Comparison of ENCODE assay signal across 18 cellular contexts in the genomic region with DNA sequence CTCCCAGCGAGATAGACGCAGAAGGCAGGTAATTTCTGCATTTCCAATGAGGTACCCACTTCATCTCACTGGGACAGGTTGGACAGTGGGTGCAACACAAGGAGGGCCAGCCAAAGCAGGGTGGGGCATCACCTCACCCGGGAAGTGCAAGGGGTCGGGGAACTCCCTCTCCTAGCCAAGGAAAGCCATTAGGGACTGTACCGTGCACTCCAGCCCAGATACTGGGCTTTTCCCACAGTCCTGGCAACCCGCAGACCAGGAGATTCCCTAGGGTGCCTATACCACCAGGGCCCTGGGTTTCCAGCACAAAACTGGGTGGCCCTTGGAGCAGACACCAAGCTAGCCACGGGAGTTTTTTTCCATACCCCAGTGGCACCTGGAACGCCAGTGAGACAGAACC.
"Had no signal": no experiment of that assay in that cellular context is flagged by ENCODE, and none has a peak within 500 bp of the region (broad histone marks: within the 10 kb centered on the region; RNA-seq: fewer than 3 reads in every experiment).

No MANE protein-coding gene starts in this region.

- H2AFZ ChIP-seq: hepatocyte, parathyroid adenoma had no signal

- H3K9ac ChIP-seq: parathyroid adenoma had no signal

- H3K4me3 ChIP-seq: dorsolateral prefrontal cortex, gastrocnemius medialis, hepatocyte, lower lobe of right lung, right lobe of liver, suprapubic skin, vagina had no signal

- H3K4me1 ChIP-seq: gastrocnemius medialis, lower lobe of right lung, parathyroid adenoma, right lobe of liver, suprapubic skin, vagina had no signal

- H3K4me2 ChIP-seq: hepatocyte had no signal

- H3K27ac ChIP-seq: dorsolateral prefrontal cortex, gastrocnemius medialis, hepatocyte, lower lobe of right lung, parathyroid adenoma, right lobe of liver, suprapubic skin, vagina had no signal

- H3K27me3 ChIP-seq: gastrocnemius medialis, hepatocyte, right lobe of liver, suprapubic skin, vagina had no signal

- DNase-seq: dorsolateral prefrontal cortex; effector CD4-positive, alpha-beta T cell; foreskin fibroblast; gastrocnemius medialis; head of caudate nucleus; left ventricle myocardium superior; lower lobe of right lung; natural killer cell; right lobe of liver; small intestine; stimulated activated CD4-positive, alpha-beta T cell treated with anti-CD3 and anti-CD28 coated beads, Interleukin-15, amount 100 ng/mL, for 24 hours; stimulated activated CD4-positive, alpha-beta T cell treated with anti-CD3 and anti-CD28 coated beads, Interleukin-2, amount 100 ng/mL, for 48 hours; stimulated activated naive B cell treated with anti-CD40 and anti-IgM and Interleukin-4, amounts not matched to agents 10 μg/mL and 1 μg/mL and 100 μg/mL, for 72 hours; trophoblast cell had no signal

- H3K9me3 ChIP-seq: gastrocnemius medialis, lower lobe of right lung, right lobe of liver, suprapubic skin, vagina had no signal

- H3K36me3 ChIP-seq: gastrocnemius medialis, lower lobe of right lung, right lobe of liver, suprapubic skin, vagina had no signal

- ATAC-seq: gastrocnemius medialis; left ventricle myocardium superior; lower lobe of right lung; natural killer cell; right lobe of liver; stimulated activated naive B cell treated with anti-CD40 and anti-IgM and Interleukin-4, amounts not matched to agents 10 μg/mL and 1 μg/mL and 100 μg/mL, for 72 hours had no signal
